In the genomic region with DNA sequence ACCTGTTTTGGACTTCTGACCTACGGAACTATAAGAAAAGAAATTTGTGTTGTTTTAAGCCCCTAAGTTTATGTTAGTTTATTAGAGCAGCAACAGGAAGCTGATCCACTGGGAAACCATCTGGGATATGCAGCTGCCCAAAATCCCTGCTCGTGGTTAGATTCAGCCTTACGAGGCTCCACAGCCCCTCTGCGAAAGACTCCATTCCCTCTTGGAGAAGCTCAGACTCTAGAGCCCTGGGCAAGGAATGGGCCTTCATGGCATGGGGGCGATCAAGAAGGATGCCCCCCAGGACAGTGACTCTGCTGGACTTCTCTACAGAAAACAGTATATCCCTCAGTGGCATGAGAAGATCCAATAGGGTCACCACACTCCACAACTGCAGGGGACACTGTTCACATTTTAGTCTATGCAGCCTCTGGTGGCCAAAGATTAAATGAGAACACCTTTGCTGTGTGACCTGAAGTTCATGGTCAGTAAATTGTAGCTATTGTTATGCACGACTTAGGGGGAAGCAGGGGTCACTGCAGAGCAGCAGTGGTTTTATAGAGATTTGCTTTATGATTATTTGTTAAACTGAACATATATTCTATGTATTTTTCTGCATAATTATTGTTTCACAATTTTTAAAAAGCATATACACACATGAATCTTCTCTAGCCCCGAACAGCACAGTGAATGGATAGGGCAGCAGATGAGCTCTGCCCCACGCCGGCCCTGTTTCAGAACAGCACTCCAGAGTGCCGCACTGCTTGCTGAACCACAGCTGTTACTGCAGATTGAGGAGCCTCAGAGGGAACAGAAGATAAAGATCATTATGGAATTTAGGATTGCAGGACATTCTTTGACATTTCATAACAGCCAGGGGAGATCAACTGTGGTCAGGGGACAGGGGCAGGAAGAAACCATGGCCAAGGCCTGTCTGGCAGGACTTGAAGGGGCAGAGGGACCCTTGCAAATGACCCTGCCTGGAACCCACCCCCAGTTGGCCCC, we compare ENCODE assay signal across 11 cellular contexts. TPM values are rescaled to one million over a fixed set of nuclear protein-coding genes. Genes with fewer than 3 reads are reported as not detected.
A peak's percentile ranks its signal among the peaks of the same experiment; 100 is the strongest.
DNase-seq lines count a peak whose midpoint lies in the region; ATAC-seq and TF ChIP-seq lines count a peak whose summit lies in the region.
"Had no signal": no experiment of that assay in that cellular context is flagged by ENCODE, and none has a peak within 500 bp of the region (broad histone marks: within the 10 kb centered on the region; RNA-seq: fewer than 3 reads in every experiment).

No MANE protein-coding gene starts in this region.

- dilution Hi-C loops in mammary epithelial cell (cut with HindIII; ENCODE audit: low sequenced_read_pairs) = no loop called here

- H3K27me3 ChIP-seq in mammary epithelial cell (ENCODE audit: insufficient read depth, low read length) = no peaks in the 10 kb centered on the region

- H3K4me1 Mint-ChIP-seq in activated CD4-positive, alpha-beta T cell treated with anti-CD3 and anti-CD28 coated beads for 36 hours = peaks cover 83% of the 10 kb centered on the region
- H3K4me1 Mint-ChIP-seq in stimulated activated effector memory CD8-positive, alpha-beta T cell treated with anti-CD3 and anti-CD28 coated beads, Interleukin-12 subunit alpha, Interleukin-12 subunit beta, amount 100 ng/mL, for 72 hours = peaks cover 94% of the 10 kb centered on the region

- H3K4me3 Mint-ChIP-seq in activated CD4-positive, alpha-beta T cell treated with anti-CD3 and anti-CD28 coated beads for 36 hours = no peak overlapping the region
- H3K4me3 Mint-ChIP-seq in stimulated activated effector memory CD8-positive, alpha-beta T cell treated with anti-CD3 and anti-CD28 coated beads, Interleukin-12 subunit alpha, Interleukin-12 subunit beta, amount 100 ng/mL, for 72 hours = no peak overlapping the region
- H3K4me3 Mint-ChIP-seq: H9, type B pancreatic cell had no signal

- WGBS in mammary epithelial cell (ENCODE audit: low coverage, missing lambda C conversion rate) = 86% methylated on average over 10 of the region's 10 CpGs

- no peak overlapping the region for H2AFZ ChIP-seq in OCI-LY7 (ENCODE audit: low read length)
- H2AFZ ChIP-seq in mammary epithelial cell (ENCODE audit: low read depth, low read length) = no peak overlapping the region

- H3K36me3 Mint-ChIP-seq in activated CD4-positive, alpha-beta T cell treated with anti-CD3 and anti-CD28 coated beads for 36 hours (ENCODE audit: low read depth) = peaks cover 18% of the 10 kb centered on the region
- peaks cover 47% of the 10 kb centered on the region for H3K36me3 Mint-ChIP-seq in stimulated activated effector memory CD8-positive, alpha-beta T cell treated with anti-CD3 and anti-CD28 coated beads, Interleukin-12 subunit alpha, Interleukin-12 subunit beta, amount 100 ng/mL, for 72 hours
- H3K36me3 Mint-ChIP-seq: type B pancreatic cell had no signal

- H3K9me3 Mint-ChIP-seq in activated CD4-positive, alpha-beta T cell treated with anti-CD3 and anti-CD28 coated beads for 36 hours (ENCODE audit: low read depth) = no peaks in the 10 kb centered on the region
- H3K9me3 Mint-ChIP-seq in stimulated activated effector memory CD8-positive, alpha-beta T cell treated with anti-CD3 and anti-CD28 coated beads, Interleukin-12 subunit alpha, Interleukin-12 subunit beta, amount 100 ng/mL, for 72 hours = no peaks in the 10 kb centered on the region
- H3K9me3 Mint-ChIP-seq: type B pancreatic cell had no signal

- H3K9me3 ChIP-seq in OCI-LY7 (ENCODE audit: low read length) = no peaks in the 10 kb centered on the region
- no peaks in the 10 kb centered on the region for H3K9me3 ChIP-seq in mammary epithelial cell (replicated peaks; ENCODE audit: insufficient read depth, low read length)

- no peaks in the 10 kb centered on the region for H3K27me3 Mint-ChIP-seq in activated CD4-positive, alpha-beta T cell treated with anti-CD3 and anti-CD28 coated beads for 36 hours
- H3K27me3 Mint-ChIP-seq: type B pancreatic cell had no signal

- H3K36me3 ChIP-seq in OCI-LY7 (ENCODE audit: insufficient read depth, low read length) (no peaks in the 10 kb centered on the region), mammary epithelial cell (ENCODE audit: insufficient read depth, low read length) (no peaks in the 10 kb centered on the region)

- CTCF ChIA-PET in activated CD4-positive, alpha-beta T cell treated with anti-CD3 and anti-CD28 coated beads for 36 hours (lab: Charles Lee) = interaction anchor here (0.6 to 1.9 kb wide), 8 partner anchors 9 to 101 kb away, joined by 3 to 7 read pairs (median 4); partner anchors contain the start of gene IRF1
- CTCF ChIA-PET in OCI-LY7 (lab: Charles Lee; ENCODE audit: unreplicated experiment) = interaction anchor here (1.0 to 1.6 kb wide), 4 partner anchors 10 to 49 kb away, joined by 3 to 4 read pairs (median 3); partner anchors contain the start of gene IRF1
- CTCF ChIA-PET in mammary epithelial cell (lab: Charles Lee; ENCODE audit: low non-redundant PET) = interaction anchor here (1.0 kb wide), 1 partner anchor 20 kb away, joined by 3 read pairs; no protein-coding TSS in a partner anchor

- no peak for ATAC-seq in activated CD4-positive, alpha-beta T cell treated with anti-CD3 and anti-CD28 coated beads for 36 hours
- ATAC-seq in stimulated activated effector memory CD8-positive, alpha-beta T cell treated with anti-CD3 and anti-CD28 coated beads, Interleukin-12 subunit alpha, Interleukin-12 subunit beta, amount 100 ng/mL, for 72 hours = no peak

- H4K20me1 ChIP-seq in OCI-LY7 (ENCODE audit: insufficient read depth, low read length) = no peaks in the 10 kb centered on the region
- H4K20me1 ChIP-seq in mammary epithelial cell (ENCODE audit: insufficient read depth, low read length) = no peaks in the 10 kb centered on the region

- POLR2A ChIA-PET in activated CD4-positive, alpha-beta T cell treated with anti-CD3 and anti-CD28 coated beads for 36 hours (lab: Charles Lee) = interaction anchor here (1.0 to 3.3 kb wide), 4 partner anchors 11 to 44 kb away, joined by 3 to 16 read pairs (median 6); no protein-coding TSS in a partner anchor
- POLR2A ChIA-PET in OCI-LY7 (lab: Charles Lee) = interaction anchor here (0.7 to 4.3 kb wide), 5 partner anchors 10 to 54 kb away, joined by 3 to 22 read pairs (median 9); no protein-coding TSS in a partner anchor

- H3K4me2 ChIP-seq in OCI-LY7 (ENCODE audit: low read length) = no peak overlapping the region
- H3K4me2 ChIP-seq in mammary epithelial cell (ENCODE audit: insufficient read depth, low read depth, low read length) = no peak overlapping the region

- H3K4me3 ChIP-seq in OCI-LY7 (ENCODE audit: low read depth, low read length, poor library complexity, severe bottlenecking) = no peak overlapping the region
- no peak overlapping the region for H3K4me3 ChIP-seq in fibroblast of pulmonary artery (replicated peaks; ENCODE audit: low read depth, low read length)
- no peak overlapping the region for H3K4me3 ChIP-seq in mammary epithelial cell (replicated peaks in 1 of 3; ENCODE audit: insufficient read depth in 1 of 3, low read depth in 2 of 3, low read length in 3 of 3)

- H3K27ac ChIP-seq in OCI-LY7 (ENCODE audit: low read depth, low read length, poor library complexity, severe bottlenecking) = no peak overlapping the region
- H3K27ac ChIP-seq in mammary epithelial cell (ENCODE audit: insufficient read depth, low read depth, low read length) = no peak overlapping the region

- BruUV-seq in OCI-LY7 (replicated peaks; lab: Mats Ljungman, UMichigan) = no TSS peak
- BruUV-seq in mammary epithelial cell (replicated peaks; lab: Mats Ljungman, UMichigan) = no TSS peak

- peak; percentile 2 for DNase-seq in activated CD4-positive, alpha-beta T cell treated with anti-CD3 and anti-CD28 coated beads for 36 hours
- DNase-seq in activated CD4-positive, alpha-beta T cell treated with anti-CD3 and anti-CD28 coated beads, Interleukin-2, amount 50 U/mL, for 1 hour = no peak
- no peak for DNase-seq in OCI-LY7 (ENCODE audit: low spot score)
- DNase-seq in fibroblast of pulmonary artery (ENCODE audit: low read depth) = peak; percentile 33
- no peak for DNase-seq in stimulated activated effector memory CD8-positive, alpha-beta T cell treated with anti-CD3 and anti-CD28 coated beads, Interleukin-12 subunit alpha, Interleukin-12 subunit beta, amount 100 ng/mL, for 72 hours (ENCODE audit: low spot score in 2 of 2)
- DNase-seq in NCI-H1436 treated with DMSO at 0.1 percent for 48 hours (lab: John Stamatoyannopoulos, UW) = no peak
- no peak for DNase-seq in SW 1271 (lab: John Stamatoyannopoulos, UW)
- no peak for DNase-seq in mammary epithelial cell
- DNase-seq: H9; stimulated activated CD4-positive, alpha-beta T cell treated with anti-CD3 and anti-CD28 coated beads, Interleukin-2, amount 100 ng/mL, for 24 hours had no signal

- H3K79me2 ChIP-seq in OCI-LY7 (ENCODE audit: insufficient read depth, low read depth, low read length) = no peaks in the 10 kb centered on the region
- no peaks in the 10 kb centered on the region for H3K79me2 ChIP-seq in mammary epithelial cell (ENCODE audit: insufficient read depth, low read length)

- H3K9ac ChIP-seq in mammary epithelial cell (ENCODE audit: insufficient read depth, low read length) = no peak overlapping the region

- no peak overlapping the region for H3K27ac Mint-ChIP-seq in activated CD4-positive, alpha-beta T cell treated with anti-CD3 and anti-CD28 coated beads for 36 hours
- H3K27ac Mint-ChIP-seq in stimulated activated effector memory CD8-positive, alpha-beta T cell treated with anti-CD3 and anti-CD28 coated beads, Interleukin-12 subunit alpha, Interleukin-12 subunit beta, amount 100 ng/mL, for 72 hours = peak overlapping the region; percentile 77
- H3K27ac Mint-ChIP-seq: H9, type B pancreatic cell had no signal

- TF ChIP-seq CTCF in OCI-LY7 (conservative IDR thresholded peaks at IDR 0.05; ENCODE audit: low read length) (peak; percentile 65), fibroblast of pulmonary artery (IDR thresholded peaks at IDR 0.05; ENCODE audit: low read length, missing control alignments) (no peak), mammary epithelial cell (conservative IDR thresholded peaks at IDR 0.05 in 1 of 2, IDR thresholded peaks at IDR 0.05 in 1 of 2; ENCODE audit: extremely low read depth in 1 of 2, insufficient read depth in 1 of 2, low read depth in 1 of 2, low read length in 2 of 2) (no peak)

- intact Hi-C loops in activated CD4-positive, alpha-beta T cell treated with anti-CD3 and anti-CD28 coated beads for 36 hours (cut with DNase I, micrococcal nuclease) = no loop called here
- intact Hi-C loops in OCI-LY7 (cut with micrococcal nuclease; ENCODE audit: unreplicated experiment) = no loop called here
- intact Hi-C loops in mammary epithelial cell (cut with micrococcal nuclease) = no loop called here

- no peaks in the 10 kb centered on the region for H3K9me2 ChIP-seq in OCI-LY7 (ENCODE audit: insufficient read depth, low read length)

- in situ Hi-C loops in mammary epithelial cell (cut with MboI; ENCODE audit: low sequenced_read_pairs in 2 of 2) = no loop called here

- H3K4me1 ChIP-seq in OCI-LY7 (ENCODE audit: insufficient read depth, low read length, poor library complexity, severe bottlenecking) (peaks cover 71% of the 10 kb centered on the region), mammary epithelial cell (ENCODE audit: insufficient read depth, low read length) (peaks cover 34% of the 10 kb centered on the region)

RNA-seq across cellular contexts. Expression of gene IRF1, which starts 20.9 kb away (rescaled TPM):
- 100 to 1,000 TPM; 121 to 130 TPM for total RNA-seq in activated CD4-positive, alpha-beta T cell treated with anti-CD3 and anti-CD28 coated beads for 36 hours
- total RNA-seq in OCI-LY7 (2014; rRNA removed; shearing (Covaris generic)) = 25.9 and 39.4 TPM in 2 replicates
- total RNA-seq in OCI-LY7 (2022) (24.8 and 32.3 TPM in 2 replicates), mammary epithelial cell (10 to 100 TPM in 1 of 2 donors, 1 to 10 TPM in 1; 5.3 to 14.9 TPM)
- polyA plus RNA-seq in mammary epithelial cell = 9.0 TPM
- 24.6 TPM for polyA minus RNA-seq in mammary epithelial cell

Comparison
In these comparisons a context has a peak if more than half of its experiments do, and no peak if none do; other contexts are left out.
1. DNase-seq: peak in activated CD4-positive, alpha-beta T cell treated with anti-CD3 and anti-CD28 coated beads for 36 hours (single experiment) and fibroblast of pulmonary artery (single experiment); none in activated CD4-positive, alpha-beta T cell treated with anti-CD3 and anti-CD28 coated beads, Interleukin-2, amount 50 U/mL, for 1 hour (single experiment), OCI-LY7 (single experiment), stimulated activated effector memory CD8-positive, alpha-beta T cell treated with anti-CD3 and anti-CD28 coated beads, Interleukin-12 subunit alpha, Interleukin-12 subunit beta, amount 100 ng/mL, for 72 hours (0 of 2), NCI-H1436 treated with DMSO at 0.1 percent for 48 hours (single experiment), SW 1271 (0 of 2) and mammary epithelial cell (single experiment).